ENCODE assay signal across 8 cellular contexts in the genomic region with DNA sequence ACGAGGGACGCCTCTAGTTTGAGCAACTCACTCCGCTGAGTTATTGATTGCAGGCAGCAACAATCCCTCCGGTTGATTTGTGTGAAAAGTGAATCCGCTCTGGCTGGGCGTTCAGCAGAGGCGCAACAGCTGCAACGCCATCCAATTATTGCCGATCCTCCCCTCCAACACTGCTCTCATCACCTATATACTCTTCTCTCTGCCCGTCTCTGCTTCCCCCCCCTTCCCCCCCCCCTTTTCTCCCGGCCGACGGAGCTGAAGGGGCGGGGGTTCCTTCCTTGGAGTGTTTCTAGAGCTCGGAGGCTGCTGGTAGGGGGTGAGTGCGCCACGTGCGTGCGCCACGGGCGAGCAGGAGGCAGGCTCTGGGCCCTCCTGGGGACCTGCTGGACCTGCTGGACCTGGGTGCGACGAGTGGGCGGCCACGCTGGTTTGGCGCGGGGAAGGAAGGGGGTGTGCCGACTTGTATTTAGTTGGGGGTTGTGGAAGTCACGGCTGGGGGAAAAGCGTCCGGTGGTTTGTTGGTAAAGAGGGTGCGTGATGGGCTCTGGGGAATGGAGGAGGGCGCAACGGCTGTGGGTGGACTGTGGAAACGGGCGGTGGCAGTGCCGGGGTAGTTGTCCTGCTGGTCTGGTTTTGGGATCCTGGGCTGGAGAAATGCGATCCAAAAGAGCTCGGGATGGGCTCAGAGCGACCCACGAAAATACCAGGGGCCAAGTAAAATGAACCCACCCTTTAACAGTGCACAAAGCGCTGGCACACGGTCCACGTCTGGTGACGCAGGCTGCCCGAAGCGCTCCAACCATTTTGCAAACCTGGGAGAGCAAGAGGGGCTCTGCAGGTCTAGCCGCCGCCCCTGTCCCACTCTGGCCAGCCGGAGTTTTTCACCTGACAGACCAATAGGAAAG. TPM values are rescaled to one million over a fixed set of nuclear protein-coding genes. Genes with fewer than 3 reads are reported as not detected.
DNase-seq lines count a peak whose midpoint lies in the region; ATAC-seq and TF ChIP-seq lines count a peak whose summit lies in the region.

No MANE protein-coding gene starts in this region.

- CTCF ChIA-PET in CD8-positive, alpha-beta T cell (lab: Charles Lee) = no interaction called here

- H3K36me3 ChIP-seq in CD8-positive, alpha-beta T cell (ENCODE audit: insufficient read depth, low read length) = no peaks in the 10 kb centered on the region
- H3K36me3 ChIP-seq in kidney epithelial cell (ENCODE audit: control insufficient read depth, insufficient read depth, low read length) = no peaks in the 10 kb centered on the region

- no peak for DNase-seq in CD8-positive, alpha-beta T cell
- DNase-seq in NCI-H2227 treated with DMSO at 0.1 percent for 48 hours (lab: John Stamatoyannopoulos, UW) = peak; percentile 83
- peak; percentile 49 to 56 for DNase-seq in cardiac fibroblast (ENCODE audit: low read depth in 2 of 2)
- no peak for DNase-seq in kidney epithelial cell (ENCODE audit: low read depth)
- DNase-seq in stimulated activated naive B cell treated with anti-CD40 and anti-IgM and Interleukin-4, amounts not matched to agents 10 μg/mL and 1 μg/mL and 100 μg/mL, for 72 hours = peak; percentile 74
- no peak for DNase-seq in stimulated activated CD4-positive, alpha-beta T cell treated with anti-CD3 and anti-CD28 coated beads, Interleukin-4, amount 100 ng/mL, for 24 hours
- no peak for DNase-seq in activated gamma-delta T cell treated with Interleukin-2 at 50 U/mL for 16 hours

- no peak overlapping the region for H3K27ac ChIP-seq in CD8-positive, alpha-beta T cell (ENCODE audit: low read depth, low read length)

- no peaks in the 10 kb centered on the region for H3K9me3 ChIP-seq in CD8-positive, alpha-beta T cell (ENCODE audit: low read length)

- intact Hi-C loops in CD8-positive, alpha-beta T cell (cut with DNase I, micrococcal nuclease) = no loop called here

- H3K4me1 ChIP-seq in CD8-positive, alpha-beta T cell (ENCODE audit: insufficient read depth, low read length) = peaks cover 1% of the 10 kb centered on the region

- no peak for TF ChIP-seq CTCF in CD8-positive, alpha-beta T cell (IDR thresholded peaks at IDR 0.05)
- no peak for TF ChIP-seq CTCF in cardiac fibroblast (IDR thresholded peaks at IDR 0.05; ENCODE audit: low read depth, low read length)
- TF ChIP-seq CTCF in kidney epithelial cell (IDR thresholded peaks at IDR 0.05; ENCODE audit: insufficient read depth, low read length, poor library complexity, severe bottlenecking) = no peak

- H3K4me3 Mint-ChIP-seq in CD8-positive, alpha-beta T cell = peak overlapping the region; percentile 15
- H3K4me3 Mint-ChIP-seq in stimulated activated naive B cell treated with anti-CD40 and anti-IgM and Interleukin-4, amounts not matched to agents 10 μg/mL and 1 μg/mL and 100 μg/mL, for 72 hours = peak overlapping the region; percentile 92 to 98

- H3K36me3 Mint-ChIP-seq in CD8-positive, alpha-beta T cell = no peaks in the 10 kb centered on the region
- peaks cover 0 to 9% of the 10 kb centered on the region in 2 donors for H3K36me3 Mint-ChIP-seq in stimulated activated naive B cell treated with anti-CD40 and anti-IgM and Interleukin-4, amounts not matched to agents 10 μg/mL and 1 μg/mL and 100 μg/mL, for 72 hours

- peaks cover 40% of the 10 kb centered on the region for H3K27me3 Mint-ChIP-seq in CD8-positive, alpha-beta T cell (ENCODE audit: low read depth)
- no peaks in the 10 kb centered on the region for H3K27me3 Mint-ChIP-seq in stimulated activated naive B cell treated with anti-CD40 and anti-IgM and Interleukin-4, amounts not matched to agents 10 μg/mL and 1 μg/mL and 100 μg/mL, for 72 hours

- no peaks in the 10 kb centered on the region for H3K9me3 Mint-ChIP-seq in CD8-positive, alpha-beta T cell
- peaks cover 0 to 1% of the 10 kb centered on the region in 2 donors for H3K9me3 Mint-ChIP-seq in stimulated activated naive B cell treated with anti-CD40 and anti-IgM and Interleukin-4, amounts not matched to agents 10 μg/mL and 1 μg/mL and 100 μg/mL, for 72 hours

- POLR2A ChIA-PET in CD8-positive, alpha-beta T cell (lab: Charles Lee) = no interaction called here

- peaks cover 3% of the 10 kb centered on the region for H3K27me3 ChIP-seq in CD8-positive, alpha-beta T cell (ENCODE audit: insufficient read depth, low read length)
- H3K27me3 ChIP-seq in kidney epithelial cell (ENCODE audit: control insufficient read depth, insufficient read depth, low read length) = no peaks in the 10 kb centered on the region

- no peak for ATAC-seq in CD8-positive, alpha-beta T cell
- ATAC-seq in GM21423 (IDR thresholded peaks at IDR 0.05; ENCODE audit: unreplicated experiment) = peak; percentile 26
- ATAC-seq in stimulated activated naive B cell treated with anti-CD40 and anti-IgM and Interleukin-4, amounts not matched to agents 10 μg/mL and 1 μg/mL and 100 μg/mL, for 72 hours (replicated peaks) = peak; percentile 72 to 77

- peaks cover 1% of the 10 kb centered on the region for H3K4me1 Mint-ChIP-seq in CD8-positive, alpha-beta T cell (ENCODE audit: low read depth)
- peaks cover 14 to 33% of the 10 kb centered on the region in 2 donors for H3K4me1 Mint-ChIP-seq in stimulated activated naive B cell treated with anti-CD40 and anti-IgM and Interleukin-4, amounts not matched to agents 10 μg/mL and 1 μg/mL and 100 μg/mL, for 72 hours

- H3K4me3 ChIP-seq in CD8-positive, alpha-beta T cell (ENCODE audit: low read depth, low read length) = no peak overlapping the region
- H3K4me3 ChIP-seq in cardiac fibroblast (replicated peaks in 1 of 2; ENCODE audit: low read depth in 2 of 2, low read length in 2 of 2) (peak overlapping the region; percentile 64 to 70), kidney epithelial cell (ENCODE audit: low read depth, low read length) (peak overlapping the region; percentile 61)

- no peak overlapping the region for H3K27ac Mint-ChIP-seq in CD8-positive, alpha-beta T cell
- peak overlapping the region; percentile 99 for H3K27ac Mint-ChIP-seq in stimulated activated naive B cell treated with anti-CD40 and anti-IgM and Interleukin-4, amounts not matched to agents 10 μg/mL and 1 μg/mL and 100 μg/mL, for 72 hours

RNA-seq across cellular contexts. Expression of gene MEF2C, which starts 6.4 kb away (rescaled TPM):
- 1 to 10 TPM; 1.6 TPM for total RNA-seq in CD8-positive, alpha-beta T cell
- 1.9 and 4.8 TPM in 2 replicates for total RNA-seq in kidney epithelial cell

Comparison
In these comparisons a context has a peak if more than half of its experiments do, and no peak if none do; other contexts are left out.
1. DNase-seq: peak in NCI-H2227 treated with DMSO at 0.1 percent for 48 hours (single experiment), cardiac fibroblast (2 of 2) and stimulated activated naive B cell treated with anti-CD40 and anti-IgM and Interleukin-4, amounts not matched to agents 10 μg/mL and 1 μg/mL and 100 μg/mL, for 72 hours (single experiment); none in CD8-positive, alpha-beta T cell (0 of 7), kidney epithelial cell (single experiment), stimulated activated CD4-positive, alpha-beta T cell treated with anti-CD3 and anti-CD28 coated beads, Interleukin-4, amount 100 ng/mL, for 24 hours (single experiment) and activated gamma-delta T cell treated with Interleukin-2 at 50 U/mL for 16 hours (single experiment).